ENCODE assay signal across 11 cellular contexts in the genomic region with DNA sequence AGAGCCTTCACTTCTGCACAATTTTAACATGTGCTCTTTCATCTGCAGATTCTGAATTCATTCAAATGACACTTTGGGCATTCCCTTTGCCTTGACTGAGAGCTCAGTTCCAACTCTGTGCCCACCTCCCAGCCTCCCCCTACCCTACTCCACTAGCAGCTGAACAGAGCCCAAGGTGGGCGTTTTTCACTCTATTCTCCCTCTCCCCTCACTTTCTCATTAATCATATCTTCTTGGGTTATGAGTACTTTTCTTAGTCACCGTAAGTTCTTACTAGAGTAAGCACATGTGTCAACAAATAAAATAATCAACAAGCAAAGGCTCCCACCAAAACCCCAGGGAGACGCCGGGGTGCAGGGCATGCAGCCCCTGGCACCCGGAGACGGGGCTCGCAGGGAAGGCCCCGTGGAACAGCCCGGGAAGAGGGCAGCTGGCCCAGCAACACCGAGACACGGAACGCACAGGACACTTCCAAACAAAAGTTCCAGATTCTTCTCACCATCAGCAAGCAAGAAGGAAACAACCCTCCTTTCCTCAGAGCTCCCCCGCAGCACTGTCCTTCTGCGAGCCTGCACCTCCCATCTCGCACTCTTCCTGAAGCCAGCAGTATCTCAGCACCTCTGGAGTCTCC. TPM values are rescaled to one million over a fixed set of nuclear protein-coding genes. Genes with fewer than 3 reads are reported as not detected.
DNase-seq lines count a peak whose midpoint lies in the region; ATAC-seq lines count a peak whose summit lies in the region.
"Had no signal": no experiment of that assay in that cellular context is flagged by ENCODE, and none has a peak within 500 bp of the region (broad histone marks: within the 10 kb centered on the region; RNA-seq: fewer than 3 reads in every experiment).

No MANE protein-coding gene starts in this region.

- H3K27ac ChIP-seq in epithelial cell of prostate = peak overlapping the region; percentile 25

- H3K9me3 Mint-ChIP-seq in stimulated activated naive CD8-positive, alpha-beta T cell treated with anti-CD3 and anti-CD28 coated beads, Interleukin-15, Interleukin-2, amounts not matched to agents 100 ng/mL and 50 ng/mL, for 24 hours = no peaks in the 10 kb centered on the region

- H3K4me3 Mint-ChIP-seq in stimulated activated naive CD8-positive, alpha-beta T cell treated with anti-CD3 and anti-CD28 coated beads, Interleukin-15, Interleukin-2, amounts not matched to agents 100 ng/mL and 50 ng/mL, for 24 hours = no peak overlapping the region
- H3K4me3 Mint-ChIP-seq in T-helper 17 cell = peak overlapping the region; percentile 71

- H3K4me1 Mint-ChIP-seq in stimulated activated naive CD8-positive, alpha-beta T cell treated with anti-CD3 and anti-CD28 coated beads, Interleukin-15, Interleukin-2, amounts not matched to agents 100 ng/mL and 50 ng/mL, for 24 hours (ENCODE audit: low read depth) = peaks cover 54% of the 10 kb centered on the region
- peaks cover 51% of the 10 kb centered on the region for H3K4me1 Mint-ChIP-seq in T-helper 17 cell

- H3K36me3 Mint-ChIP-seq in stimulated activated naive CD8-positive, alpha-beta T cell treated with anti-CD3 and anti-CD28 coated beads, Interleukin-15, Interleukin-2, amounts not matched to agents 100 ng/mL and 50 ng/mL, for 24 hours (ENCODE audit: low read depth) = peaks cover 4% of the 10 kb centered on the region
- no peaks in the 10 kb centered on the region for H3K36me3 Mint-ChIP-seq in T-helper 17 cell (ENCODE audit: low read depth)

- H3K27me3 Mint-ChIP-seq in stimulated activated naive CD8-positive, alpha-beta T cell treated with anti-CD3 and anti-CD28 coated beads, Interleukin-15, Interleukin-2, amounts not matched to agents 100 ng/mL and 50 ng/mL, for 24 hours = no peaks in the 10 kb centered on the region
- no peaks in the 10 kb centered on the region for H3K27me3 Mint-ChIP-seq in T-helper 17 cell

- no peak for DNase-seq in stimulated activated naive CD8-positive, alpha-beta T cell treated with anti-CD3 and anti-CD28 coated beads, Interleukin-15, Interleukin-2, amounts not matched to agents 100 U/mL and 50 U/mL, for 24 hours
- no peak for DNase-seq in T-helper 17 cell
- DNase-seq in epithelial cell of prostate (ENCODE audit: low read depth, low spot score) = no peak
- DNase-seq in DMS 273 (lab: John Stamatoyannopoulos, UW; ENCODE audit: unreplicated experiment) = no peak
- no peak for DNase-seq in NCI-H774 (lab: John Stamatoyannopoulos, UW)
- DNase-seq in NCI-H524 (lab: John Stamatoyannopoulos, UW) = no peak
- no peak for DNase-seq in LoVo (ENCODE audit: low spot score)
- DNase-seq: kidney glomerular epithelial cell, NCI-H2029, SIG-M5 had no signal

- no peak for ATAC-seq in stimulated activated naive CD8-positive, alpha-beta T cell treated with anti-CD3 and anti-CD28 coated beads, Interleukin-15, Interleukin-2, amounts not matched to agents 100 U/mL and 50 U/mL, for 24 hours
- ATAC-seq in T-helper 17 cell = no peak

- H3K9me3 ChIP-seq in T-helper 17 cell (ENCODE audit: control insufficient read depth, low read length, poor library complexity, severe bottlenecking) = no peaks in the 10 kb centered on the region

- H3K27ac Mint-ChIP-seq in stimulated activated naive CD8-positive, alpha-beta T cell treated with anti-CD3 and anti-CD28 coated beads, Interleukin-15, Interleukin-2, amounts not matched to agents 100 ng/mL and 50 ng/mL, for 24 hours = peak overlapping the region; percentile 73
- peak overlapping the region; percentile 96 for H3K27ac Mint-ChIP-seq in T-helper 17 cell

RNA-seq across cellular contexts. Expression of gene TAF4, which starts 34.1 kb away (rescaled TPM):
- 10 to 100 TPM; 17.8 to 19.5 TPM for total RNA-seq in T-helper 17 cell
